1 cellular context compared by ENCODE assay signal in genomic region chr6:30764490-30765043, GRCh38.
TF ChIP-seq lines count a peak whose summit lies in the region.

No MANE protein-coding gene starts in this region.

TF ChIP-seq in HEK293, 187 proteins besides CTCF, POLR2A, EP300 and RAD21 (continued from another document):
- TF ChIP-seq ZNF18 (tag by site-specific recombination; IDR thresholded peaks at IDR 0.05), result 0 out of 2 replicates have a peak, but pooled peaks have one; percentile 10
